Comparison of ENCODE assay signal across 10 cellular contexts in the genomic region with DNA sequence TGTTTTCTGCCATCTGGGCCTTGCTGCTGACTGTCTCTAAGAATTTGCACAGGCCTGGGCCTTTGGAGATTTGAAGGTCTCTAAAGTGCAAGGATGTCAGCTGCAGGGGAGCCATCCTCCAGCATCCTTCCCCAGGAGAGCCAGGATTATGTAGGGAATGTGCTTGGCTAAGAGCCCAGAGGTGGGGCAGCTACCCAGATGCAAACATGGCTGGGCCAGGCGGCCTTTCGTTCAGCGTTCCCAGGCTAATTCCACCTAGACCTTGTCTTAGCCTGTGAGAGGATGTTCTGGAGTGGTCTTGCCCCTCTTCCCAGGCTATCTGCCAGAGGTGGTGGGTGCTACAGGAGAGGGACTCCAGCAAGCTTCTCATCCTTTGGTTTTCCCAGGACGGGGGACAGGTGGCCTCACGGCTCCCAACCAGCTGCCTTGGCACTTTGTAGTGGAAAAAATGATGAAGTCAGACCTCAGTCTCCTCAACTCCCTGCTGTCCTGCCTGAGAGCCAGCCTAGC. TPM values are rescaled to one million over a fixed set of nuclear protein-coding genes. Genes with fewer than 3 reads are reported as not detected.
A peak's percentile ranks its signal among the peaks of the same experiment; 100 is the strongest.
DNase-seq lines count a peak whose midpoint lies in the region; ATAC-seq and TF ChIP-seq lines count a peak whose summit lies in the region.
"Had no signal": no experiment of that assay in that cellular context is flagged by ENCODE, and none has a peak within 500 bp of the region (broad histone marks: within the 10 kb centered on the region; RNA-seq: fewer than 3 reads in every experiment).

No MANE protein-coding gene starts in this region.

- TF ChIP-seq EP300 in suprapubic skin (IDR thresholded peaks at IDR 0.05) = no peak

- no peak overlapping the region for H3K4me3 ChIP-seq in right cardiac atrium (ENCODE audit: low read length)
- no peak overlapping the region for H3K4me3 ChIP-seq in suprapubic skin

- no peak for TF ChIP-seq POLR2A in suprapubic skin (IDR thresholded peaks at IDR 0.05)

- H3K36me3 ChIP-seq in suprapubic skin = no peaks in the 10 kb centered on the region

- no peaks in the 10 kb centered on the region for H3K27me3 ChIP-seq in right cardiac atrium (ENCODE audit: control insufficient read depth, insufficient read depth)
- H3K27me3 ChIP-seq in suprapubic skin = peaks cover 5% of the 10 kb centered on the region

- H3K4me1 ChIP-seq in right cardiac atrium (ENCODE audit: control insufficient read depth, insufficient read depth, low read length) (peaks cover 2% of the 10 kb centered on the region), suprapubic skin (peaks cover 8% of the 10 kb centered on the region)

- H3K9me3 ChIP-seq in right cardiac atrium (ENCODE audit: control insufficient read depth, low read length) (no peaks in the 10 kb centered on the region), suprapubic skin (no peaks in the 10 kb centered on the region)

- DNase-seq in M059J (ENCODE audit: low read depth) (peak; percentile 24), SHP77 treated with DMSO at 0.1 percent for 48 hours (lab: John Stamatoyannopoulos, UW) (peak; percentile 45), right cardiac atrium (peak in 1 of 3 donors; percentile 80), suprapubic skin (ENCODE audit: low spot score in 2 of 2) (peak; percentile 63 to 72), DMS53 (lab: John Stamatoyannopoulos, UW) (no peak)
- DNase-seq: DMS153, NCI-H2029, posterior cingulate gyrus had no signal

- ATAC-seq in right cardiac atrium (peak; percentile 23 to 46), GM18907 (IDR thresholded peaks at IDR 0.05; ENCODE audit: unreplicated experiment) (no peak), HG03159 (IDR thresholded peaks at IDR 0.05; ENCODE audit: unreplicated experiment) (no peak)

- 27% methylated on average over 5 of the region's 5 CpGs for WGBS in right cardiac atrium
- 100% methylated on average over 2 of the region's 5 CpGs for WGBS in suprapubic skin

- no peak overlapping the region for H3K27ac ChIP-seq in right cardiac atrium (ENCODE audit: low read length)
- peak overlapping the region; percentile 35 for H3K27ac ChIP-seq in suprapubic skin

- no peak for TF ChIP-seq CTCF in suprapubic skin (IDR thresholded peaks at IDR 0.05)

- intact Hi-C loops in right cardiac atrium (cut with DNase I) = no loop called here

RNA-seq across cellular contexts. Expression of gene PTGIS, which starts 7.7 kb away (rescaled TPM):
- 0.02 and 0.07 TPM in 2 replicates for total RNA-seq in M059J (2014; rRNA removed; shearing (Covaris generic))
- total RNA-seq in right cardiac atrium = 10 to 100 TPM; 51.7 to 98.4 (median 66.3) TPM
- 19.9 TPM for polyA plus RNA-seq in right cardiac atrium
- total RNA-seq in suprapubic skin = 10 to 100 TPM in 1 of 4 donors, 1 to 10 TPM in 3; 4.3 to 14.4 (median 7.0) TPM

Comparison
In these comparisons a context has a peak if more than half of its experiments do, and no peak if none do; other contexts are left out.
1. ATAC-seq: peak in right cardiac atrium (2 of 2); none in GM18907 (single experiment) and HG03159 (single experiment).